In the genomic region with DNA sequence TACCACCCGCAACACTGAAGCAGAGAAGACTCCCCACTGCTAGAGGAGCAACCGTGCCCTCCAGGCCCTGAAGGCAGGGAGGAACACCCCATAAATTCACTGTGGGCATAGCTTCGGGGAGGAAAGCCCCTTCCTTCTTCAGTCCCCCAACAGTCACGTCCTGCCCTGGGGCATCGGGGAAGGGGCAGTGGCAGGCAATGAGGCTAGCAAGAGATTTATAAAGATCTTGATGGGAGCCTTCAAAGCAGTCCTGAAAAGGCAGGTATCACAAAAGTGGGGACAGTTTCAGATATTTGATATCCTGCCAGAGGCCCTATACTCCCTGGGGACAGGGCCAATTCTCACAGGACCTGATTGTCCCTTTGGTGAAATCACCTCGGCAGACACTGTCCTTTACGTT, we compare ENCODE assay signal across 20 cellular contexts. TPM values are rescaled to one million over a fixed set of nuclear protein-coding genes. Genes with fewer than 3 reads are reported as not detected.
A peak's percentile ranks its signal among the peaks of the same experiment; 100 is the strongest.
DNase-seq lines count a peak whose midpoint lies in the region; ATAC-seq, FAIRE-seq and TF ChIP-seq lines count a peak whose summit lies in the region.
"Had no signal": no experiment of that assay in that cellular context is flagged by ENCODE, and none has a peak within 500 bp of the region (broad histone marks: within the 10 kb centered on the region; RNA-seq: fewer than 3 reads in every experiment).

No MANE protein-coding gene starts in this region.

- no peaks in the 10 kb centered on the region for H3K27me3 Mint-ChIP-seq in chondrocyte (ENCODE audit: low read depth)
- H3K27me3 Mint-ChIP-seq: IgD-negative memory B cell had no signal

- peak overlapping the region; percentile 96 for H3K27ac ChIP-seq in C4-2B
- H3K27ac ChIP-seq: Peyer's patch, SJCRH30 had no signal

- H3K9me3 Mint-ChIP-seq in chondrocyte (ENCODE audit: low read depth), result no peaks in the 10 kb centered on the region
- no peaks in the 10 kb centered on the region for H3K9me3 Mint-ChIP-seq in stimulated activated effector memory CD8-positive, alpha-beta T cell treated with anti-CD3 and anti-CD28 coated beads, Interleukin-12 subunit alpha, Interleukin-12 subunit beta, amount 100 ng/mL, for 72 hours
- H3K9me3 Mint-ChIP-seq: IgD-negative memory B cell had no signal

- H3K4me3 Mint-ChIP-seq in chondrocyte (ENCODE audit: unreplicated experiment), result no peak overlapping the region
- H3K4me3 Mint-ChIP-seq in stimulated activated effector memory CD8-positive, alpha-beta T cell treated with anti-CD3 and anti-CD28 coated beads, Interleukin-12 subunit alpha, Interleukin-12 subunit beta, amount 100 ng/mL, for 72 hours, result no peak overlapping the region
- H3K4me3 Mint-ChIP-seq: IgD-negative memory B cell had no signal

- TF ChIP-seq POLR2A in GM12891 (IDR thresholded peaks at IDR 0.05; ENCODE audit: low read depth, low read length), result no peak

- FAIRE-seq in GM12891 (lab: Jason Lieb, UNC), result no peak
- FAIRE-seq: G401.6, GM19239, H1 had no signal

- no peak for TF ChIP-seq CTCF in C4-2B (conservative IDR thresholded peaks at IDR 0.05)
- TF ChIP-seq CTCF in chondrocyte (IDR thresholded peaks at IDR 0.05), result no peak

- ATAC-seq in stimulated activated effector memory CD8-positive, alpha-beta T cell treated with anti-CD3 and anti-CD28 coated beads, Interleukin-12 subunit alpha, Interleukin-12 subunit beta, amount 100 ng/mL, for 72 hours, result no peak

- no peaks in the 10 kb centered on the region for H3K4me1 Mint-ChIP-seq in chondrocyte (ENCODE audit: low read depth)
- H3K4me1 Mint-ChIP-seq in stimulated activated effector memory CD8-positive, alpha-beta T cell treated with anti-CD3 and anti-CD28 coated beads, Interleukin-12 subunit alpha, Interleukin-12 subunit beta, amount 100 ng/mL, for 72 hours, result peaks cover 7% of the 10 kb centered on the region

- no peak overlapping the region for H3K27ac Mint-ChIP-seq in chondrocyte (ENCODE audit: unreplicated experiment)
- peak overlapping the region; percentile 48 for H3K27ac Mint-ChIP-seq in stimulated activated effector memory CD8-positive, alpha-beta T cell treated with anti-CD3 and anti-CD28 coated beads, Interleukin-12 subunit alpha, Interleukin-12 subunit beta, amount 100 ng/mL, for 72 hours

- peaks cover 10% of the 10 kb centered on the region for H3K36me3 Mint-ChIP-seq in chondrocyte (ENCODE audit: low read depth)
- H3K36me3 Mint-ChIP-seq in stimulated activated effector memory CD8-positive, alpha-beta T cell treated with anti-CD3 and anti-CD28 coated beads, Interleukin-12 subunit alpha, Interleukin-12 subunit beta, amount 100 ng/mL, for 72 hours, result no peaks in the 10 kb centered on the region
- H3K36me3 Mint-ChIP-seq: IgD-negative memory B cell had no signal

- peak; percentile 2 for DNase-seq in GM03348 (ENCODE audit: low spot score)
- peak; percentile 33 for DNase-seq in chondrocyte (ENCODE audit: low spot score)
- DNase-seq in stimulated activated effector memory CD8-positive, alpha-beta T cell treated with anti-CD3 and anti-CD28 coated beads, Interleukin-12 subunit alpha, Interleukin-12 subunit beta, amount 100 ng/mL, for 72 hours (ENCODE audit: low spot score in 2 of 2), result no peak
- no peak for DNase-seq in A172 (ENCODE audit: low spot score)
- DNase-seq in GM12891 (ENCODE audit: insufficient read length, low spot score), result no peak
- no peak for DNase-seq in stimulated activated CD4-positive, alpha-beta T cell treated with anti-CD3 and anti-CD28 coated beads, Interleukin-15, amount 100 ng/mL, for 24 hours
- DNase-seq: ACHN, AML-193, C1 segment of cervical spinal cord, NCI-H1694, NCI-H2081 treated with DMSO at 0.1 percent for 48 hours, NCI-H446, NCI-H526, SJCRH30 had no signal

TF ChIP-seq in GM12891, 5 proteins besides CTCF, POLR2A, EP300 and RAD21:
- TF ChIP-seq PAX5 (IDR thresholded peaks at IDR 0.05; ENCODE audit: insufficient read depth, low read length, severe bottlenecking) (no peak), POLR2AphosphoS5 (IDR thresholded peaks at IDR 0.05; ENCODE audit: low read depth, low read length) (no peak), POU2F2 (IDR thresholded peaks at IDR 0.05; ENCODE audit: low read depth, low read length) (no peak), SPI1 (IDR thresholded peaks at IDR 0.05; ENCODE audit: low read depth, low read length) (no peak), TAF1 (IDR thresholded peaks at IDR 0.05; ENCODE audit: low read depth, low read length) (no peak)
TF ChIP-seq in GM12891: peak in this region for 0.

RNA-seq across cellular contexts. Expression of gene TRIM14, which starts 16.9 kb away (rescaled TPM):
- total RNA-seq in chondrocyte, result 0.58 to 1.1 TPM (median 1.1 TPM) in 3 replicates
- total RNA-seq in A172 (2014; rRNA removed; shearing (Covaris generic)), result 20.6 and 22.9 TPM in 2 replicates
- 20.0 TPM for polyA plus RNA-seq in GM12891 (2012; ENCODE audit: low read depth, missing spikeins)

RNA-seq across cellular contexts. Expression of gene CORO2A, which starts 56.5 kb away (rescaled TPM):
- 10.1 to 17.4 TPM (median 10.2 TPM) in 3 replicates for total RNA-seq in chondrocyte
- total RNA-seq in A172 (2014; rRNA removed; shearing (Covaris generic)), result 12.4 and 12.5 TPM in 2 replicates
- polyA plus RNA-seq in GM12891 (2012; ENCODE audit: low read depth, missing spikeins), result 0.65 TPM

Comparison
In these comparisons a context has a peak if more than half of its experiments do, and no peak if none do; other contexts are left out.
1. DNase-seq: peak in GM03348 (single experiment) and chondrocyte (single experiment); none in stimulated activated effector memory CD8-positive, alpha-beta T cell treated with anti-CD3 and anti-CD28 coated beads, Interleukin-12 subunit alpha, Interleukin-12 subunit beta, amount 100 ng/mL, for 72 hours (0 of 2), A172 (single experiment), GM12891 (single experiment) and stimulated activated CD4-positive, alpha-beta T cell treated with anti-CD3 and anti-CD28 coated beads, Interleukin-15, amount 100 ng/mL, for 24 hours (single experiment).
2. RNA of gene TRIM14, which starts 16.9 kb away (total RNA-seq): 20.6 to 22.9 TPM in A172; 0.58 to 1.1 TPM in chondrocyte; every median in the first group is over 10 times any median in the second.